8 cellular contexts compared by ENCODE assay signal in the genomic region with DNA sequence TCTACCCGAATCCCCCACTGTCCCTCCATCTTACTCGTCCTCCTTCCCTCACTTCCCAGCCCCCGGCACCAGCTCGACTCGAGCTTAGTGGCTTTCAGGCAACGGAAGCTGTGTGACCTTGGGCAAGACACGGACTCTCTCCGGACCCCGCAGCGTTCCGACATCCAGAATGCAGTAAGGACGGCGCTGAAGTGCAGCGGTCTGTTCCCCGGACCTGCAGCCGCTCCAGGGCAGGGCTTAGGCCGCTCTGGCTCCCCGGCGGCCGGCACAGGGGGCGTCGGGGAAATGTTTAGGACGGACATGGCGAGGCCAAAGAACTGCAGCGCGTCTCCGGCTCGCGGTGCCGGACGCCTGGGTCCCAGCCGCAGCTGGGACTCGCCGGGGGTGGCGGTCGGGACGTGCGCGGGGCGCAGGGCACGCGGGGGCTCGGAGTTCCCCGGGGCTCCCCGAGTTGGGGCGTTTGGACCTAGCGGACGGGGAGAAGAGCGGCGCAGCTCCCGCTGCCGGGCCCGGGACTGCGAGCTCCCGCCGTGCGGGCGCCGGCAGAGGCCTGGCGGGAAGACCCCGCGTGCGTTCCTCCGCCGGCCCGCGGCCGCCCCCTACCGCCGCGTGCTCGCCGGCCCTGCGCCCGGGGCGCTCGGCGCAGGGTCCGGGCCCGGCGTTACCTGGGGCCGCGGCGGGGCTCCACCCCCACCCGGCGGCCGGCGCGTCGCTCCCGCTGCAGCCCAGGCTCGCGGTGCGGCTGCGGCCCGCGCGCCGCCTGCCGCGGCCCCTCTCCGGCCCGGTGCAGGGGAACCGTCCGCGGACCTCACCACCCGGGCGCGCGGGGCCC. TPM values are rescaled to one million over a fixed set of nuclear protein-coding genes. Genes with fewer than 3 reads are reported as not detected.
DNase-seq lines count a peak whose midpoint lies in the region; ATAC-seq and TF ChIP-seq lines count a peak whose summit lies in the region.

No MANE protein-coding gene starts in this region.

- H3K36me3 ChIP-seq in HUES64 (ENCODE audit: insufficient read depth, low read length), result no peaks in the 10 kb centered on the region
- H3K36me3 ChIP-seq in cardiac muscle cell, result no peaks in the 10 kb centered on the region
- H3K36me3 ChIP-seq in prostate gland, result no peaks in the 10 kb centered on the region

- peak overlapping the region; percentile 72 for H3K9ac ChIP-seq in HUES64 (ENCODE audit: low read depth, low read length)

- H3K27me3 ChIP-seq in HUES64 (ENCODE audit: insufficient read depth, low read length) (peaks cover 26% of the 10 kb centered on the region; the same call in 1 of the 2 replicates), cardiac muscle cell (no peaks in the 10 kb centered on the region), prostate gland (replicated peaks; ENCODE audit: insufficient read depth) (no peaks in the 10 kb centered on the region)

- intact Hi-C loops in prostate gland (cut with DNase I), result no loop called here

- ATAC-seq in GM21515 (IDR thresholded peaks at IDR 0.05; ENCODE audit: unreplicated experiment), result peak; percentile 43

- H3K4me3 ChIP-seq in HUES64 (ENCODE audit: low read length) (peak overlapping the region; percentile 77), cardiac muscle cell (peak overlapping the region; percentile 74), prostate gland (peak overlapping the region; percentile 45 to 52)

- TF ChIP-seq POLR2A in prostate gland (IDR thresholded peaks at IDR 0.05), result no peak

- no peaks in the 10 kb centered on the region for H3K9me3 ChIP-seq in HUES64 (ENCODE audit: insufficient read depth, low read depth, low read length)
- H3K9me3 ChIP-seq in cardiac muscle cell (ENCODE audit: low read depth), result no peaks in the 10 kb centered on the region
- H3K9me3 ChIP-seq in prostate gland, result no peaks in the 10 kb centered on the region

- TF ChIP-seq CTCF in cardiac muscle cell (IDR thresholded peaks at IDR 0.05; ENCODE audit: low read depth, low read length) (no peak), prostate gland (IDR thresholded peaks at IDR 0.05) (peak in 2 of 4 experiments; percentile 6 to 33)

- DNase-seq in NCI-H2171 treated with DMSO at 0.1 percent for 48 hours (lab: John Stamatoyannopoulos, UW) (peak; percentile 2), NCI-H2171 (lab: John Stamatoyannopoulos, UW) (no peak), cardiac muscle cell (ENCODE audit: low read depth in 1 of 2, low spot score in 1 of 2) (peak; percentile 35 to 79), prostate gland (ENCODE audit: low spot score) (no peak), cerebellar nuclear complex (lab: John Stamatoyannopoulos, UW) (no peak)
- DNase-seq in activated effector memory CD4-positive, alpha-beta T cell treated with Interleukin-2 at 50 U/mL for 16 hours, result peak; percentile 11

- under 1% methylated on average over 110 of the region's 110 CpGs for WGBS in HUES64
- WGBS in prostate gland, result 17% methylated on average over 23 of the region's 110 CpGs

- peak overlapping the region; percentile 74; the same call in 1 of the 2 replicates for H3K27ac ChIP-seq in HUES64 (ENCODE audit: low read depth, low read length)
- peak overlapping the region; percentile 70 for H3K27ac ChIP-seq in cardiac muscle cell
- peak overlapping the region; percentile 74 to 87 for H3K27ac ChIP-seq in prostate gland

- peaks cover 18% of the 10 kb centered on the region for H3K4me1 ChIP-seq in HUES64 (ENCODE audit: insufficient read depth, low read length)
- peaks cover 11% of the 10 kb centered on the region for H3K4me1 ChIP-seq in cardiac muscle cell (ENCODE audit: low read depth)
- H3K4me1 ChIP-seq in prostate gland (replicated peaks), result no peaks in the 10 kb centered on the region

RNA-seq across cellular contexts. Expression of gene RNF44, which starts 5.6 kb away (rescaled TPM):
- polyA plus RNA-seq in HUES64 (2013, experiment 1 of 2), result 78.2 TPM
- polyA plus RNA-seq in HUES64 (2013, experiment 2 of 2), result 93.8 TPM
- total RNA-seq in cardiac muscle cell, result 45.5 and 77.6 TPM in 2 replicates
- polyA plus RNA-seq in cardiac muscle cell, result 16.1 and 29.1 TPM in 2 replicates
- total RNA-seq in prostate gland, result 10 to 100 TPM; 26.4 to 43.3 TPM

RNA-seq across cellular contexts. Expression of gene CDHR2, which starts 6.3 kb away (rescaled TPM):
- polyA plus RNA-seq in HUES64 (2013, experiment 1 of 2), result not detected
- not detected for polyA plus RNA-seq in HUES64 (2013, experiment 2 of 2)
- total RNA-seq in cardiac muscle cell (0.07 and 0.60 TPM in 2 replicates), prostate gland (1 to 10 TPM in 1 of 2 donors, not detected in 1; 1.1 TPM)
- polyA plus RNA-seq in cardiac muscle cell, result 0.59 and 1.4 TPM in 2 replicates

Comparison
In these comparisons a context has a peak if more than half of its experiments do, and no peak if none do; other contexts are left out.
1. DNase-seq: peak in NCI-H2171 treated with DMSO at 0.1 percent for 48 hours (single experiment), activated effector memory CD4-positive, alpha-beta T cell treated with Interleukin-2 at 50 U/mL for 16 hours (single experiment) and cardiac muscle cell (2 of 2); none in NCI-H2171 (single experiment), prostate gland (single experiment) and cerebellar nuclear complex (0 of 2).
2. Peak in every context shown above with its lines, with median percentiles within 50 percentile points of each other: H3K27ac ChIP-seq and H3K4me3 ChIP-seq.